2 cellular contexts compared by ENCODE assay signal in genomic region chr3:9879830-9880549, GRCh38.
TF ChIP-seq lines count a peak whose summit lies in the region.

Gene CIDEC (minus strand): TSS chr3:9880253. CDS start chr3:9878486, 1,767 bp downstream.

TF ChIP-seq in A549, 52 proteins besides CTCF, POLR2A, EP300 and RAD21:
- TF ChIP-seq ZFP36 (IDR thresholded peaks at IDR 0.05; ENCODE audit: borderline replicate concordance, partially characterized antibody) (no peak), FOXS1 (CRISPR knock-in tag; IDR thresholded peaks at IDR 0.05) (no peak), HES2 (IDR thresholded peaks at IDR 0.05) (no peak), ESRRA (IDR thresholded peaks at IDR 0.05; ENCODE audit: borderline replicate concordance, low read length) (no peak), TFCP2L1 (CRISPR knock-in tag; IDR thresholded peaks at IDR 0.05) (no peak), CBX8 (IDR thresholded peaks at IDR 0.05) (no peak), PHF8 (IDR thresholded peaks at IDR 0.05; ENCODE audit: borderline replicate concordance, low read depth) (no peak), REST (IDR thresholded peaks at IDR 0.05) (no peak), RNF2 (IDR thresholded peaks at IDR 0.05; ENCODE audit: borderline replicate concordance, low read depth) (no peak), SREBF2 (IDR thresholded peaks at IDR 0.05) (no peak), FOSL2 (IDR thresholded peaks at IDR 0.05) (no peak), FOSL2 (CRISPR knock-in tag; IDR thresholded peaks at IDR 0.05) (no peak), NR3C1 (IDR thresholded peaks at IDR 0.05) (no peak), CHD4 (IDR thresholded peaks at IDR 0.05; ENCODE audit: borderline replicate concordance) (no peak), HEYL (CRISPR knock-in tag; IDR thresholded peaks at IDR 0.05) (no peak), RCOR1 (IDR thresholded peaks at IDR 0.05; ENCODE audit: low read depth, low read length) (no peak), RFX5 (IDR thresholded peaks at IDR 0.05) (no peak)
- TF ChIP-seq, protein P1, sequence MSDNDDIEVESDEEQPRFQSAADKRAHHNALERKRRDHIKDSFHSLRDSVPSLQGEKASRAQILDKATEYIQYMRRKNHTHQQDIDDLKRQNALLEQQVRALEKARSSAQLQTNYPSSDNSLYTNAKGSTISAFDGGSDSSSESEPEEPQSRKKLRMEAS (IDR thresholded peaks at IDR 0.05) = no peak
- TF ChIP-seq, protein P2, sequence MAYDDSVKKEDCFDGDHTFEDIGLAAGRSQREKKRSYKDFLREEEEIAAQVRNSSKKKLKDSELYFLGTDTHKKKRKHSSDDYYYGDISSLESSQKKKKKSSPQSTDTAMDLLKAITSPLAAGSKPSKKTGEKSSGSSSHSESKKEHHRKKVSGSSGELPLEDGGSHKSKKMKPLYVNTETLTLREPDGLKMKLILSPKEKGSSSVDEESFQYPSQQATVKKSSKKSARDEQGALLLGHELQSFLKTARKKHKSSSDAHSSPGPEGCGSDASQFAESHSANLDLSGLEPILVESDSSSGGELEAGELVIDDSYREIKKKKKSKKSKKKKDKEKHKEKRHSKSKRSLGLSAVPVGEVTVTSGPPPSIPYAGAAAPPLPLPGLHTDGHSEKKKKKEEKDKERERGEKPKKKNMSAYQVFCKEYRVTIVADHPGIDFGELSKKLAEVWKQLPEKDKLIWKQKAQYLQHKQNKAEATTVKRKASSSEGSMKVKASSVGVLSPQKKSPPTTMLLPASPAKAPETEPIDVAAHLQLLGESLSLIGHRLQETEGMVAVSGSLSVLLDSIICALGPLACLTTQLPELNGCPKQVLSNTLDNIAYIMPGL (CRISPR knock-in tag; IDR thresholded peaks at IDR 0.05; ENCODE audit: borderline replicate concordance) = no peak

TF ChIP-seq in K562, 482 proteins besides CTCF, POLR2A, EP300 and RAD21:
- TF ChIP-seq ASH1L (IDR thresholded peaks at IDR 0.05; ENCODE audit: borderline replicate concordance, low read depth, partially characterized antibody) (no peak), VEZF1 (CRISPR knock-in tag; IDR thresholded peaks at IDR 0.05) (peak; percentile 22; the same call in 1 of the 2 replicates), C11orf30 (IDR thresholded peaks at IDR 0.05; ENCODE audit: low read depth) (no peak), ZNF384 (IDR thresholded peaks at IDR 0.05; ENCODE audit: low read depth, low read length) (peak; percentile 43; the same call in 1 of the 2 replicates)
- TF ChIP-seq, protein P3, sequence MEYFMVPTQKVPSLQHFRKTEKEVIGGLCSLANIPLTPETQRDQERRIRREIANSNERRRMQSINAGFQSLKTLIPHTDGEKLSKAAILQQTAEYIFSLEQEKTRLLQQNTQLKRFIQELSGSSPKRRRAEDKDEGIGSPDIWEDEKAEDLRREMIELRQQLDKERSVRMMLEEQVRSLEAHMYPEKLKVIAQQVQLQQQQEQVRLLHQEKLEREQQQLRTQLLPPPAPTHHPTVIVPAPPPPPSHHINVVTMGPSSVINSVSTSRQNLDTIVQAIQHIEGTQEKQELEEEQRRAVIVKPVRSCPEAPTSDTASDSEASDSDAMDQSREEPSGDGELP (CRISPR knock-in tag; IDR thresholded peaks at IDR 0.05; ENCODE audit: borderline replicate concordance) = peak; percentile 25; the same call in 1 of the 2 replicates
TF ChIP-seq in K562: peak in this region for 3.
